ENCODE assay signal across 8 cellular contexts in genomic region chr3:197554196-197554561, GRCh38.
DNase-seq lines count a peak whose midpoint lies in the region; ATAC-seq and FAIRE-seq lines count a peak whose summit lies in the region.

No MANE protein-coding gene starts in this region.

- peak; percentile 2 for ATAC-seq in GM19395 (IDR thresholded peaks at IDR 0.05; ENCODE audit: unreplicated experiment)

- peaks cover 28% of the 10 kb centered on the region for H3K36me3 ChIP-seq in KOPT-K1 (ENCODE audit: insufficient read depth, low read length)
- peaks cover 0 to 3% of the 10 kb centered on the region in 2 donors for H3K36me3 ChIP-seq in duodenal mucosa (ENCODE audit: control insufficient read depth in 1 of 2, insufficient read depth in 2 of 2, low read length in 2 of 2)
- H3K36me3 ChIP-seq in neuron (ENCODE audit: insufficient read depth, low read length) = no peaks in the 10 kb centered on the region

- peak overlapping the region; percentile 61 to 69 for H3K9ac ChIP-seq in duodenal mucosa (ENCODE audit: low read depth in 1 of 2, low read length in 2 of 2)

- FAIRE-seq in RCC 7860 (lab: Jason Lieb, UNC) = no peak

- H2AFZ ChIP-seq in neuron (ENCODE audit: low read depth, low read length) = peak overlapping the region; percentile 67

- no peak for DNase-seq in posterior cingulate gyrus
- DNase-seq in RCC 7860 (ENCODE audit: low spot score) = no peak
- no peak for DNase-seq in SW480 (ENCODE audit: low spot score)
- no peak for DNase-seq in NAMALWA (ENCODE audit: low spot score)

- no peaks in the 10 kb centered on the region for H3K9me3 ChIP-seq in KOPT-K1 (ENCODE audit: insufficient read depth, low read length, poor library complexity, severe bottlenecking)
- no peaks in the 10 kb centered on the region for H3K9me3 ChIP-seq in duodenal mucosa (ENCODE audit: control insufficient read depth in 1 of 2, low read length in 2 of 2)
- peaks cover 2% of the 10 kb centered on the region for H3K9me3 ChIP-seq in neuron (ENCODE audit: low read length)

- H3K4me1 ChIP-seq in duodenal mucosa (ENCODE audit: control insufficient read depth in 1 of 2, insufficient read depth in 2 of 2, low read length in 2 of 2) = peaks cover 17 to 25% of the 10 kb centered on the region in 2 donors
- peaks cover 3% of the 10 kb centered on the region for H3K4me1 ChIP-seq in neuron (ENCODE audit: insufficient read depth, low read length)

- H3K27me3 ChIP-seq in duodenal mucosa (ENCODE audit: control insufficient read depth in 1 of 2, insufficient read depth in 2 of 2, low read length in 2 of 2) = no peaks in the 10 kb centered on the region
- H3K27me3 ChIP-seq in neuron (ENCODE audit: insufficient read depth, low read length) = peaks cover 6% of the 10 kb centered on the region

- H3K27ac ChIP-seq in KOPT-K1 (ENCODE audit: low read depth, low read length, poor library complexity, severe bottlenecking) = peak overlapping the region; percentile 82
- peak overlapping the region; percentile 76 for H3K27ac ChIP-seq in duodenal mucosa (ENCODE audit: low read depth, low read length)

- H3K4me3 ChIP-seq in duodenal mucosa (ENCODE audit: low read depth in 1 of 2, low read length in 2 of 2) = peak overlapping the region; percentile 78 to 85
- peak overlapping the region; percentile 78 for H3K4me3 ChIP-seq in neuron (ENCODE audit: low read length)

- intact Hi-C loops in posterior cingulate gyrus (cut with DNase I) = no loop called here
